8 cellular contexts compared by ENCODE assay signal in the genomic region with DNA sequence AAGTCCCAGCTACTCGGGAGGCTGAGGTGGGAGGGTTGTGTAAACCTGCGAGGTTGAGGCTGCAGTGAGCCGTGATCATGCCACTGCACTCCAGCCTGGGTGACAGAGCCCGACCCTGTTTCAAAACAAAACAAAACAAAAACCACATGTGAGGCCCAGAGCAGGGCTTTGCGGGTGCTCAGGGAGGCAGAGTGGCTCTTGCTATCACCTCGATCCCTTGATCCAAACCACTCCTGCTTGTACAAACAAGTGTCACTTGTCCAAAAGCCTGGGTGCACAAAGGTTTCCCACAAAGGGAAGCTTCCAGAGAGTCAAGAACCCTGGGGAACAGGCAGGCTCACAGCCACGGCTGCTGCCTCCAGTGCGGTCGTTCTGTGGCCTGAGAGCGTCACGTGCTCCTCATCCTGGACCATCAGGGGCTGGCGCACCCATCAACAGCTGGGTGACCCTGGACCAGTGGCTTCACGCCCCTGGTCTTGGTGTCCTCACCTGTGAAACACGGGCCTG.
DNase-seq lines count a peak whose midpoint lies in the region; ATAC-seq and TF ChIP-seq lines count a peak whose summit lies in the region.

No MANE protein-coding gene starts in this region.

- TF ChIP-seq CTCF in AG04450 (IDR thresholded peaks at IDR 0.05; ENCODE audit: low read depth, low read length) (no peak), body of pancreas (IDR thresholded peaks at IDR 0.05) (no peak)

- H3K9me3 ChIP-seq in AG04450 (ENCODE audit: control insufficient read depth, insufficient read depth, low read length), result no peaks in the 10 kb centered on the region
- H3K9me3 ChIP-seq in body of pancreas, result no peaks in the 10 kb centered on the region
- no peaks in the 10 kb centered on the region for H3K9me3 ChIP-seq in naive thymus-derived CD4-positive, alpha-beta T cell (ENCODE audit: control insufficient read depth in 2 of 3, low read length in 3 of 3)

- H3K27me3 ChIP-seq in AG04450 (ENCODE audit: control insufficient read depth, insufficient read depth, low read length) (no peaks in the 10 kb centered on the region), body of pancreas (no peaks in the 10 kb centered on the region)
- no peaks in the 10 kb centered on the region for H3K27me3 ChIP-seq in naive thymus-derived CD4-positive, alpha-beta T cell (ENCODE audit: control insufficient read depth in 2 of 2, insufficient read depth in 2 of 2, low read length in 2 of 2)

- peak overlapping the region in 8 of 9 donors; percentile 43 to 82 (median 71) for H3K27ac Mint-ChIP-seq in naive thymus-derived CD4-positive, alpha-beta T cell

- H3K27ac ChIP-seq in AG04450 (ENCODE audit: low read depth, low read length) (peak overlapping the region; percentile 21), body of pancreas (peak overlapping the region in 3 of 4 donors; percentile 65 to 97 (median 82)), urinary bladder (ENCODE audit: low read depth) (peak overlapping the region; percentile 77)
- peak overlapping the region; percentile 20 for H3K27ac ChIP-seq in naive thymus-derived CD4-positive, alpha-beta T cell (ENCODE audit: low read depth, low read length)

- no peak for TF ChIP-seq POLR2A in body of pancreas (IDR thresholded peaks at IDR 0.05)

- peaks cover 20 to 53% (median 45%) of the 10 kb centered on the region in 7 donors for H3K4me1 Mint-ChIP-seq in naive thymus-derived CD4-positive, alpha-beta T cell

- POLR2A ChIA-PET in AG04450 (lab: Yijun Ruan, JAX), result no interaction called here
- POLR2A ChIA-PET in naive thymus-derived CD4-positive, alpha-beta T cell (lab: Charles Lee), result interaction anchor here (1.4 to 2.9 kb wide), 7 partner anchors 8 to 122 kb away, joined by 3 to 15 read pairs (median 5); no protein-coding TSS in a partner anchor

- CTCF ChIA-PET in AG04450 (lab: Charles Lee), result interaction anchor here (0.6 to 4.3 kb wide), 4 partner anchors 151 to 327 kb away, joined by 3 to 15 read pairs (median 4); no protein-coding TSS in a partner anchor
- CTCF ChIA-PET in naive thymus-derived CD4-positive, alpha-beta T cell (lab: Charles Lee), result interaction anchor here (1.2 kb wide), 1 partner anchor 137 kb away, joined by 4 read pairs; no protein-coding TSS in a partner anchor

- 58 to 69% methylated on average over 13 to 14 of the region's 14 CpGs for WGBS in body of pancreas, 2 donors
- WGBS in urinary bladder, result 35% methylated on average over 14 of the region's 14 CpGs

- H3K9me3 Mint-ChIP-seq in naive thymus-derived CD4-positive, alpha-beta T cell, result peaks cover 0 to 13% (median 0%) of the 10 kb centered on the region in 11 donors

- no peak for DNase-seq in AG04450 (ENCODE audit: low read depth, low spot score)
- DNase-seq in SK-N-DZ (ENCODE audit: low spot score), result peak; percentile 63
- DNase-seq in body of pancreas, result peak in 2 of 4 donors; percentile 26 to 29
- DNase-seq in naive thymus-derived CD4-positive, alpha-beta T cell, result peak in 8 of 9 donors; percentile 39 to 68 (median 51)
- no peak for DNase-seq in kidney glomerular epithelial cell (lab: John Stamatoyannopoulos, UW)
- DNase-seq in foreskin melanocyte, result no peak

- peak overlapping the region; percentile 29 to 89 (median 49) for H3K4me3 Mint-ChIP-seq in naive thymus-derived CD4-positive, alpha-beta T cell

- H3K36me3 ChIP-seq in body of pancreas (replicated peaks in 1 of 2; ENCODE audit: insufficient read depth in 1 of 2, low read depth in 2 of 2) (no peaks in the 10 kb centered on the region), urinary bladder (ENCODE audit: insufficient read depth) (no peaks in the 10 kb centered on the region)
- H3K36me3 ChIP-seq in naive thymus-derived CD4-positive, alpha-beta T cell (ENCODE audit: control insufficient read depth in 2 of 3, insufficient read depth in 3 of 3, low read length in 3 of 3), result no peaks in the 10 kb centered on the region

- H3K4me1 ChIP-seq in body of pancreas, result peaks cover 33% of the 10 kb centered on the region
- peaks cover 32 to 35% of the 10 kb centered on the region in 2 donors for H3K4me1 ChIP-seq in naive thymus-derived CD4-positive, alpha-beta T cell (ENCODE audit: control insufficient read depth in 2 of 2, insufficient read depth in 2 of 2, low read length in 2 of 2)
- peaks cover 2% of the 10 kb centered on the region for H3K4me1 ChIP-seq in urinary bladder (ENCODE audit: insufficient read depth)

- ATAC-seq in GM21723 (IDR thresholded peaks at IDR 0.05; ENCODE audit: unreplicated experiment) (peak; percentile 47), body of pancreas (no peak)
- peak; percentile 68 for ATAC-seq in naive thymus-derived CD4-positive, alpha-beta T cell

- H3K36me3 Mint-ChIP-seq in naive thymus-derived CD4-positive, alpha-beta T cell, result peaks cover 0 to 10% (median 0%) of the 10 kb centered on the region in 5 donors

- H3K4me3 ChIP-seq in AG04450 (ENCODE audit: low read depth, low read length) (no peak overlapping the region), body of pancreas (no peak overlapping the region), urinary bladder (ENCODE audit: low read depth, low read length) (no peak overlapping the region)
- H3K4me3 ChIP-seq in naive thymus-derived CD4-positive, alpha-beta T cell (ENCODE audit: low read length), result peak overlapping the region; percentile 19

- H3K27me3 Mint-ChIP-seq in naive thymus-derived CD4-positive, alpha-beta T cell, result peaks cover 0 to 9% (median 0%) of the 10 kb centered on the region in 5 donors

- intact Hi-C loops in body of pancreas (cut with DNase I), result no loop called here
- intact Hi-C loops in naive thymus-derived CD4-positive, alpha-beta T cell (cut with micrococcal nuclease), result loop anchor here (2.0 kb wide), 4 partner anchors 19 to 153 kb away; no protein-coding TSS in a partner anchor

Comparison
In these comparisons a context has a peak if more than half of its experiments do, and no peak if none do; other contexts are left out.
1. DNase-seq: peak in SK-N-DZ (single experiment) and naive thymus-derived CD4-positive, alpha-beta T cell (8 of 9); none in AG04450 (single experiment), kidney glomerular epithelial cell (single experiment) and foreskin melanocyte (single experiment).
2. H3K27ac ChIP-seq: peak in every context shown above with its lines; median percentile 82 in body of pancreas; 77 in urinary bladder; 21 in AG04450; 20 in naive thymus-derived CD4-positive, alpha-beta T cell.